Comparison of ENCODE assay signal across 31 cellular contexts in the genomic region with DNA sequence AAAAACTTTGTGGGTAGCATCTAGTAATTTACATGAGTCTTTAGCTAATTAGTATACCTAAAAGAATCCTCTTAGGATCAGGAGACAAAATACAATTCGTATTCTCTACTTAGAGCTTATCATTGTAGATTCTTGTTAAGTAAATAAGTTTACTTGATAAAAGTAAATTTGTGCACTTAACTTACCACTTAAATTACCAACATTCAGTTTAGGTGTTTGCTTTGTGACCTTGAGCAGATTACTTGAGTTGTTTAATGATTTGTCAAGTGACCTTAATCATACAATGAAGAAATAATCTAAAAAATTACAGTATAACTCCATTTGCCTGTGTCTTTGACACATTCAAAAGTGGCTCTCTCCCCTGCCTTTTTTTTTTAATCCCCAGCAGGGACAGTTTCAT.
"Had no signal": no experiment of that assay in that cellular context is flagged by ENCODE, and none has a peak within 500 bp of the region (broad histone marks: within the 10 kb centered on the region; RNA-seq: fewer than 3 reads in every experiment).

No MANE protein-coding gene starts in this region.

- H3K9me3 ChIP-seq: ascending aorta, breast epithelium, colonic mucosa had no signal

- H3K4me3 Mint-ChIP-seq: activated CD4-positive, alpha-beta memory T cell treated with anti-CD3 and anti-CD28 coated beads, Interleukin-2, amount 10 ng/mL, durations not matched to agents 7 days and 5 days; activated CD4-positive, alpha-beta T cell treated with anti-CD3 and anti-CD28 coated beads, Interleukin-2, amount 10 ng/mL, durations not matched to agents 7 days and 5 days; activated naive CD4-positive, alpha-beta T cell treated with anti-CD3 and anti-CD28 coated beads, Interleukin-2, amount 10 ng/mL, durations not matched to agents 7 days and 5 days; activated naive CD8-positive, alpha-beta T cell treated with anti-CD3 and anti-CD28 coated beads, Interleukin-2, amount 10 ng/mL, durations not matched to agents 7 days and 5 days; activated T-cell treated with anti-CD3 and anti-CD28 coated beads, Interleukin-2, amount 50 U/mL, for 24 hours; activated T-cell treated with anti-CD3 and anti-CD28 coated beads, Interleukin-2, amount 50 U/mL, for 72 hours; brain; WTC11 had no signal

- H3K4me3 ChIP-seq: ascending aorta, breast epithelium, cardiac muscle cell, colonic mucosa had no signal

- H3K4me1 ChIP-seq: ascending aorta, breast epithelium, colonic mucosa had no signal

- H3K36me3 ChIP-seq: breast epithelium, colonic mucosa had no signal

- H3K27me3 ChIP-seq: ascending aorta, breast epithelium, cardiac muscle cell, colonic mucosa had no signal

- H3K27ac ChIP-seq: ascending aorta, breast epithelium, cardiac muscle cell, colonic mucosa, VCaP had no signal

- ATAC-seq: activated naive CD4-positive, alpha-beta T cell treated with anti-CD3 and anti-CD28 coated beads, Interleukin-2, amount 50 U/mL, for 72 hours; activated T-cell treated with anti-CD3 and anti-CD28 coated beads, Interleukin-2, amount 50 U/mL, for 72 hours; esophagus mucosa; WTC11 had no signal

- H3K27ac Mint-ChIP-seq: activated CD4-positive, alpha-beta memory T cell treated with anti-CD3 and anti-CD28 coated beads, Interleukin-2, amount 10 ng/mL, durations not matched to agents 7 days and 5 days; activated CD4-positive, alpha-beta T cell treated with anti-CD3 and anti-CD28 coated beads, Interleukin-2, amount 10 ng/mL, durations not matched to agents 7 days and 5 days; activated naive CD4-positive, alpha-beta T cell treated with anti-CD3 and anti-CD28 coated beads, Interleukin-2, amount 10 ng/mL, durations not matched to agents 7 days and 5 days; activated naive CD4-positive, alpha-beta T cell treated with anti-CD3 and anti-CD28 coated beads, Interleukin-2, amount 50 U/mL, for 72 hours; activated naive CD8-positive, alpha-beta T cell treated with anti-CD3 and anti-CD28 coated beads, Interleukin-2, amount 10 ng/mL, durations not matched to agents 7 days and 5 days; activated T-cell treated with anti-CD3 and anti-CD28 coated beads, Interleukin-2, amount 50 U/mL, for 24 hours; brain; WTC11 had no signal

- H3K9me3 Mint-ChIP-seq: activated CD4-positive, alpha-beta memory T cell treated with anti-CD3 and anti-CD28 coated beads, Interleukin-2, amount 10 ng/mL, durations not matched to agents 7 days and 5 days; activated CD4-positive, alpha-beta T cell treated with anti-CD3 and anti-CD28 coated beads, Interleukin-2, amount 10 ng/mL, durations not matched to agents 7 days and 5 days; activated naive CD4-positive, alpha-beta T cell treated with anti-CD3 and anti-CD28 coated beads, Interleukin-2, amount 10 ng/mL, durations not matched to agents 7 days and 5 days; activated naive CD4-positive, alpha-beta T cell treated with anti-CD3 and anti-CD28 coated beads, Interleukin-2, amount 50 U/mL, for 72 hours; activated naive CD8-positive, alpha-beta T cell treated with anti-CD3 and anti-CD28 coated beads, Interleukin-2, amount 10 ng/mL, durations not matched to agents 7 days and 5 days; activated T-cell treated with anti-CD3 and anti-CD28 coated beads, Interleukin-2, amount 50 U/mL, for 24 hours; activated T-cell treated with anti-CD3 and anti-CD28 coated beads, Interleukin-2, amount 50 U/mL, for 72 hours; WTC11 had no signal

- DNase-seq: activated CD4-positive, alpha-beta memory T cell treated with anti-CD3 and anti-CD28 coated beads, Interleukin-2, amount 10 ng/mL, durations not matched to agents 7 days and 5 days; activated CD4-positive, alpha-beta T cell treated with anti-CD3 and anti-CD28 coated beads for 1 hour; activated CD4-positive, alpha-beta T cell treated with anti-CD3 and anti-CD28 coated beads for 4 hours; activated CD4-positive, alpha-beta T cell treated with anti-CD3 and anti-CD28 coated beads, Interleukin-2, amount 10 ng/mL, durations not matched to agents 7 days and 5 days; activated CD4-positive, alpha-beta T cell treated with anti-CD3 and anti-CD28 coated beads, Interleukin-2, amount 50 U/mL, for 4 hours; activated CD8-positive, alpha-beta memory T cell treated with anti-CD3 and anti-CD28 coated beads, Interleukin-2, amount 50 U/mL, for 48 hours; activated gamma-delta T cell; activated naive CD4-positive, alpha-beta T cell; activated naive CD4-positive, alpha-beta T cell treated with anti-CD3 and anti-CD28 coated beads, Interleukin-2, amount 10 ng/mL, durations not matched to agents 7 days and 5 days; activated naive CD8-positive, alpha-beta T cell treated with anti-CD3 and anti-CD28 coated beads, Interleukin-2, amount 10 ng/mL, durations not matched to agents 7 days and 5 days; activated T-cell treated with anti-CD3 and anti-CD28 coated beads for 4 hours; activated T-cell treated with anti-CD3 and anti-CD28 coated beads, Interleukin-2, amount 50 U/mL, for 24 hours; activated T-cell treated with anti-CD3 and anti-CD28 coated beads, Interleukin-2, amount 50 U/mL, for 72 hours; central memory CD4-positive, alpha-beta T cell; cerebellar nuclear complex; colonic mucosa; effector CD8-positive, alpha-beta T cell; foreskin fibroblast; head of caudate nucleus; T-helper 1 cell; T-helper 2 cell had no signal

- FAIRE-seq: frontal cortex, TTC549 had no signal

- H3K4me1 Mint-ChIP-seq: activated CD4-positive, alpha-beta memory T cell treated with anti-CD3 and anti-CD28 coated beads, Interleukin-2, amount 10 ng/mL, durations not matched to agents 7 days and 5 days; activated naive CD4-positive, alpha-beta T cell treated with anti-CD3 and anti-CD28 coated beads, Interleukin-2, amount 10 ng/mL, durations not matched to agents 7 days and 5 days; brain; WTC11 had no signal
